In the genomic region with DNA sequence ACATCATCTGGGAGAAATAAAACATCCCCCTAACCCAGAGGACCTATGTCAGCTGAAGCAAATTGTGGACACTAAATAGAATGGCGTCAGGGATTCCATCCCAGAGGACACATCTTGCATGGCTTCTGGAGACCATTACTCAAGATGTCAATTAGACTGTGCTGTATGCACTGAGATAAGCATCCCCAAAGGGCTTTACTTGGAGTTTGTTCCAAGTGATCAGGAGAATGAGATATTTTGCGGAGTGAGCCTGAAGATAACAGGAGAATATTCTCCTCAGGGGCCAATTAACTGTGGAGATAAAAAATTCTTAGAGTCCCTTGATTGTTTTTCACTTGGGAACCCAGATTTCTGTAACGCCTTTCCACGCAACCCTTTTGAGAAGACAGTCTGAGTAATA, we compare ENCODE assay signal across 1 cellular context.
TF ChIP-seq lines count a peak whose summit lies in the region.

No MANE protein-coding gene starts in this region.

TF ChIP-seq in K562, 482 proteins besides CTCF, POLR2A, EP300 and RAD21 (continued from another document and continues in another):
- TF ChIP-seq KDM1A (IDR thresholded peaks at IDR 0.05) (peak; percentile 93 to 95), HOXB6 (CRISPR knock-in tag; IDR thresholded peaks at IDR 0.05; ENCODE audit: borderline replicate concordance) (no peak), TGIF2 (CRISPR knock-in tag; IDR thresholded peaks at IDR 0.05) (no peak), RBM39 (optimal IDR thresholded peaks at IDR 0.05; ENCODE audit: low read depth, low read length) (no peak), ZNF134 (CRISPR knock-in tag; conservative IDR thresholded peaks at IDR 0.05) (no peak), KAT7 (CRISPR knock-in tag; IDR thresholded peaks at IDR 0.05; ENCODE audit: borderline replicate concordance) (no peak), LCOR (CRISPR knock-in tag; IDR thresholded peaks at IDR 0.05) (no peak), SRSF7 (optimal IDR thresholded peaks at IDR 0.05; ENCODE audit: low read depth, low read length) (no peak), C11orf30 (IDR thresholded peaks at IDR 0.05; ENCODE audit: low read depth) (no peak), SNIP1 (IDR thresholded peaks at IDR 0.05; ENCODE audit: low read depth) (no peak), NBN (IDR thresholded peaks at IDR 0.05; ENCODE audit: low read depth) (peak; percentile 25; the same call in 1 of the 2 replicates), CAMTA2 (CRISPR knock-in tag; conservative IDR thresholded peaks at IDR 0.05) (no peak), SMAD3 (CRISPR knock-in tag; conservative IDR thresholded peaks at IDR 0.05) (no peak), XRCC5 (IDR thresholded peaks at IDR 0.05; ENCODE audit: low read depth, low read length) (no peak), PTBP1 (IDR thresholded peaks at IDR 0.05; ENCODE audit: low read depth, low read length) (no peak), JUNB (CRISPR knock-in tag; conservative IDR thresholded peaks at IDR 0.05) (no peak), NCOA1 (IDR thresholded peaks at IDR 0.05; ENCODE audit: low read depth) (no peak), ELF4 (CRISPR knock-in tag; IDR thresholded peaks at IDR 0.05) (no peak), ZC3H4 (CRISPR knock-in tag; IDR thresholded peaks at IDR 0.05; ENCODE audit: borderline replicate concordance) (no peak), ZSCAN32 (CRISPR knock-in tag; IDR thresholded peaks at IDR 0.05) (no peak), PHF21A (IDR thresholded peaks at IDR 0.05; ENCODE audit: borderline replicate concordance, low read depth) (no peak)
- TF ChIP-seq, protein P1, sequence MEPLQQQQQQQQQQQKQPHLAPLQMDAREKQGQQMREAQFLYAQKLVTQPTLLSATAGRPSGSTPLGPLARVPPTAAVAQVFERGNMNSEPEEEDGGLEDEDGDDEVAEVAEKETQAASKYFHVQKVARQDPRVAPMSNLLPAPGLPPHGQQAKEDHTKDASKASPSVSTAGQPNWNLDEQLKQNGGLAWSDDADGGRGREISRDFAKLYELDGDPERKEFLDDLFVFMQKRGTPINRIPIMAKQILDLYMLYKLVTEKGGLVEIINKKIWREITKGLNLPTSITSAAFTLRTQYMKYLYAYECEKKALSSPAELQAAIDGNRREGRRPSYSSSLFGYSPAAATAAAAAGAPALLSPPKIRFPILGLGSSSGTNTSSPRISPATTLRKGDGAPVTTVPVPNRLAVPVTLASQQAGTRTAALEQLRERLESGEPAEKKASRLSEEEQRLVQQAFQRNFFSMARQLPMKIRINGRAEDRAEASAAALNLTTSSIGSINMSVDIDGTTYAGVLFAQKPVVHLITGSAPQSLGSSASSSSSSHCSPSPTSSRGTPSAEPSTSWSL (CRISPR knock-in tag; IDR thresholded peaks at IDR 0.05; ENCODE audit: borderline replicate concordance), result no peak
- TF ChIP-seq, protein P2, sequence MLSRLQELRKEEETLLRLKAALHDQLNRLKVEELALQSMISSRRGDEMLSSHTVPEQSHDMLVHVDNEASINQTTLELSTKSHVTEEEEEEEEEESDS (CRISPR knock-in tag; IDR thresholded peaks at IDR 0.05), result no peak
- TF ChIP-seq, protein P3, sequence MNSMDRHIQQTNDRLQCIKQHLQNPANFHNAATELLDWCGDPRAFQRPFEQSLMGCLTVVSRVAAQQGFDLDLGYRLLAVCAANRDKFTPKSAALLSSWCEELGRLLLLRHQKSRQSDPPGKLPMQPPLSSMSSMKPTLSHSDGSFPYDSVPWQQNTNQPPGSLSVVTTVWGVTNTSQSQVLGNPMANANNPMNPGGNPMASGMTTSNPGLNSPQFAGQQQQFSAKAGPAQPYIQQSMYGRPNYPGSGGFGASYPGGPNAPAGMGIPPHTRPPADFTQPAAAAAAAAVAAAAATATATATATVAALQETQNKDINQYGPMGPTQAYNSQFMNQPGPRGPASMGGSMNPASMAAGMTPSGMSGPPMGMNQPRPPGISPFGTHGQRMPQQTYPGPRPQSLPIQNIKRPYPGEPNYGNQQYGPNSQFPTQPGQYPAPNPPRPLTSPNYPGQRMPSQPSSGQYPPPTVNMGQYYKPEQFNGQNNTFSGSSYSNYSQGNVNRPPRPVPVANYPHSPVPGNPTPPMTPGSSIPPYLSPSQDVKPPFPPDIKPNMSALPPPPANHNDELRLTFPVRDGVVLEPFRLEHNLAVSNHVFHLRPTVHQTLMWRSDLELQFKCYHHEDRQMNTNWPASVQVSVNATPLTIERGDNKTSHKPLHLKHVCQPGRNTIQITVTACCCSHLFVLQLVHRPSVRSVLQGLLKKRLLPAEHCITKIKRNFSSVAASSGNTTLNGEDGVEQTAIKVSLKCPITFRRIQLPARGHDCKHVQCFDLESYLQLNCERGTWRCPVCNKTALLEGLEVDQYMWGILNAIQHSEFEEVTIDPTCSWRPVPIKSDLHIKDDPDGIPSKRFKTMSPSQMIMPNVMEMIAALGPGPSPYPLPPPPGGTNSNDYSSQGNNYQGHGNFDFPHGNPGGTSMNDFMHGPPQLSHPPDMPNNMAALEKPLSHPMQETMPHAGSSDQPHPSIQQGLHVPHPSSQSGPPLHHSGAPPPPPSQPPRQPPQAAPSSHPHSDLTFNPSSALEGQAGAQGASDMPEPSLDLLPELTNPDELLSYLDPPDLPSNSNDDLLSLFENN (IDR thresholded peaks at IDR 0.05; ENCODE audit: low read depth in 2 of 2, low read length in 2 of 2), result no peak
- TF ChIP-seq, protein P4, sequence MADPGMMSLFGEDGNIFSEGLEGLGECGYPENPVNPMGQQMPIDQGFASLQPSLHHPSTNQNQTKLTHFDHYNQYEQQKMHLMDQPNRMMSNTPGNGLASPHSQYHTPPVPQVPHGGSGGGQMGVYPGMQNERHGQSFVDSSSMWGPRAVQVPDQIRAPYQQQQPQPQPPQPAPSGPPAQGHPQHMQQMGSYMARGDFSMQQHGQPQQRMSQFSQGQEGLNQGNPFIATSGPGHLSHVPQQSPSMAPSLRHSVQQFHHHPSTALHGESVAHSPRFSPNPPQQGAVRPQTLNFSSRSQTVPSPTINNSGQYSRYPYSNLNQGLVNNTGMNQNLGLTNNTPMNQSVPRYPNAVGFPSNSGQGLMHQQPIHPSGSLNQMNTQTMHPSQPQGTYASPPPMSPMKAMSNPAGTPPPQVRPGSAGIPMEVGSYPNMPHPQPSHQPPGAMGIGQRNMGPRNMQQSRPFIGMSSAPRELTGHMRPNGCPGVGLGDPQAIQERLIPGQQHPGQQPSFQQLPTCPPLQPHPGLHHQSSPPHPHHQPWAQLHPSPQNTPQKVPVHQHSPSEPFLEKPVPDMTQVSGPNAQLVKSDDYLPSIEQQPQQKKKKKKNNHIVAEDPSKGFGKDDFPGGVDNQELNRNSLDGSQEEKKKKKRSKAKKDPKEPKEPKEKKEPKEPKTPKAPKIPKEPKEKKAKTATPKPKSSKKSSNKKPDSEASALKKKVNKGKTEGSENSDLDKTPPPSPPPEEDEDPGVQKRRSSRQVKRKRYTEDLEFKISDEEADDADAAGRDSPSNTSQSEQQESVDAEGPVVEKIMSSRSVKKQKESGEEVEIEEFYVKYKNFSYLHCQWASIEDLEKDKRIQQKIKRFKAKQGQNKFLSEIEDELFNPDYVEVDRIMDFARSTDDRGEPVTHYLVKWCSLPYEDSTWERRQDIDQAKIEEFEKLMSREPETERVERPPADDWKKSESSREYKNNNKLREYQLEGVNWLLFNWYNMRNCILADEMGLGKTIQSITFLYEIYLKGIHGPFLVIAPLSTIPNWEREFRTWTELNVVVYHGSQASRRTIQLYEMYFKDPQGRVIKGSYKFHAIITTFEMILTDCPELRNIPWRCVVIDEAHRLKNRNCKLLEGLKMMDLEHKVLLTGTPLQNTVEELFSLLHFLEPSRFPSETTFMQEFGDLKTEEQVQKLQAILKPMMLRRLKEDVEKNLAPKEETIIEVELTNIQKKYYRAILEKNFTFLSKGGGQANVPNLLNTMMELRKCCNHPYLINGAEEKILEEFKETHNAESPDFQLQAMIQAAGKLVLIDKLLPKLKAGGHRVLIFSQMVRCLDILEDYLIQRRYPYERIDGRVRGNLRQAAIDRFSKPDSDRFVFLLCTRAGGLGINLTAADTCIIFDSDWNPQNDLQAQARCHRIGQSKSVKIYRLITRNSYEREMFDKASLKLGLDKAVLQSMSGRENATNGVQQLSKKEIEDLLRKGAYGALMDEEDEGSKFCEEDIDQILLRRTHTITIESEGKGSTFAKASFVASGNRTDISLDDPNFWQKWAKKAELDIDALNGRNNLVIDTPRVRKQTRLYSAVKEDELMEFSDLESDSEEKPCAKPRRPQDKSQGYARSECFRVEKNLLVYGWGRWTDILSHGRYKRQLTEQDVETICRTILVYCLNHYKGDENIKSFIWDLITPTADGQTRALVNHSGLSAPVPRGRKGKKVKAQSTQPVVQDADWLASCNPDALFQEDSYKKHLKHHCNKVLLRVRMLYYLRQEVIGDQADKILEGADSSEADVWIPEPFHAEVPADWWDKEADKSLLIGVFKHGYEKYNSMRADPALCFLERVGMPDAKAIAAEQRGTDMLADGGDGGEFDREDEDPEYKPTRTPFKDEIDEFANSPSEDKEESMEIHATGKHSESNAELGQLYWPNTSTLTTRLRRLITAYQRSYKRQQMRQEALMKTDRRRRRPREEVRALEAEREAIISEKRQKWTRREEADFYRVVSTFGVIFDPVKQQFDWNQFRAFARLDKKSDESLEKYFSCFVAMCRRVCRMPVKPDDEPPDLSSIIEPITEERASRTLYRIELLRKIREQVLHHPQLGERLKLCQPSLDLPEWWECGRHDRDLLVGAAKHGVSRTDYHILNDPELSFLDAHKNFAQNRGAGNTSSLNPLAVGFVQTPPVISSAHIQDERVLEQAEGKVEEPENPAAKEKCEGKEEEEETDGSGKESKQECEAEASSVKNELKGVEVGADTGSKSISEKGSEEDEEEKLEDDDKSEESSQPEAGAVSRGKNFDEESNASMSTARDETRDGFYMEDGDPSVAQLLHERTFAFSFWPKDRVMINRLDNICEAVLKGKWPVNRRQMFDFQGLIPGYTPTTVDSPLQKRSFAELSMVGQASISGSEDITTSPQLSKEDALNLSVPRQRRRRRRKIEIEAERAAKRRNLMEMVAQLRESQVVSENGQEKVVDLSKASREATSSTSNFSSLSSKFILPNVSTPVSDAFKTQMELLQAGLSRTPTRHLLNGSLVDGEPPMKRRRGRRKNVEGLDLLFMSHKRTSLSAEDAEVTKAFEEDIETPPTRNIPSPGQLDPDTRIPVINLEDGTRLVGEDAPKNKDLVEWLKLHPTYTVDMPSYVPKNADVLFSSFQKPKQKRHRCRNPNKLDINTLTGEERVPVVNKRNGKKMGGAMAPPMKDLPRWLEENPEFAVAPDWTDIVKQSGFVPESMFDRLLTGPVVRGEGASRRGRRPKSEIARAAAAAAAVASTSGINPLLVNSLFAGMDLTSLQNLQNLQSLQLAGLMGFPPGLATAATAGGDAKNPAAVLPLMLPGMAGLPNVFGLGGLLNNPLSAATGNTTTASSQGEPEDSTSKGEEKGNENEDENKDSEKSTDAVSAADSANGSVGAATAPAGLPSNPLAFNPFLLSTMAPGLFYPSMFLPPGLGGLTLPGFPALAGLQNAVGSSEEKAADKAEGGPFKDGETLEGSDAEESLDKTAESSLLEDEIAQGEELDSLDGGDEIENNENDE (IDR thresholded peaks at IDR 0.05; ENCODE audit: low read depth, low read length), result no peak
- TF ChIP-seq, protein P5, sequence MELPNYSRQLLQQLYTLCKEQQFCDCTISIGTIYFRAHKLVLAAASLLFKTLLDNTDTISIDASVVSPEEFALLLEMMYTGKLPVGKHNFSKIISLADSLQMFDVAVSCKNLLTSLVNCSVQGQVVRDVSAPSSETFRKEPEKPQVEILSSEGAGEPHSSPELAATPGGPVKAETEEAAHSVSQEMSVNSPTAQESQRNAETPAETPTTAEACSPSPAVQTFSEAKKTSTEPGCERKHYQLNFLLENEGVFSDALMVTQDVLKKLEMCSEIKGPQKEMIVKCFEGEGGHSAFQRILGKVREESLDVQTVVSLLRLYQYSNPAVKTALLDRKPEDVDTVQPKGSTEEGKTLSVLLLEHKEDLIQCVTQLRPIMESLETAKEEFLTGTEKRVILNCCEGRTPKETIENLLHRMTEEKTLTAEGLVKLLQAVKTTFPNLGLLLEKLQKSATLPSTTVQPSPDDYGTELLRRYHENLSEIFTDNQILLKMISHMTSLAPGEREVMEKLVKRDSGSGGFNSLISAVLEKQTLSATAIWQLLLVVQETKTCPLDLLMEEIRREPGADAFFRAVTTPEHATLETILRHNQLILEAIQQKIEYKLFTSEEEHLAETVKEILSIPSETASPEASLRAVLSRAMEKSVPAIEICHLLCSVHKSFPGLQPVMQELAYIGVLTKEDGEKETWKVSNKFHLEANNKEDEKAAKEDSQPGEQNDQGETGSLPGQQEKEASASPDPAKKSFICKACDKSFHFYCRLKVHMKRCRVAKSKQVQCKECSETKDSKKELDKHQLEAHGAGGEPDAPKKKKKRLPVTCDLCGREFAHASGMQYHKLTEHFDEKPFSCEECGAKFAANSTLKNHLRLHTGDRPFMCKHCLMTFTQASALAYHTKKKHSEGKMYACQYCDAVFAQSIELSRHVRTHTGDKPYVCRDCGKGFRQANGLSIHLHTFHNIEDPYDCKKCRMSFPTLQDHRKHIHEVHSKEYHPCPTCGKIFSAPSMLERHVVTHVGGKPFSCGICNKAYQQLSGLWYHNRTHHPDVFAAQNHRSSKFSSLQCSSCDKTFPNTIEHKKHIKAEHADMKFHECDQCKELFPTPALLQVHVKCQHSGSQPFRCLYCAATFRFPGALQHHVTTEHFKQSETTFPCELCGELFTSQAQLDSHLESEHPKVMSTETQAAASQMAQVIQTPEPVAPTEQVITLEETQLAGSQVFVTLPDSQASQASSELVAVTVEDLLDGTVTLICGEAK (IDR thresholded peaks at IDR 0.05), result no peak
- TF ChIP-seq, protein P5 (CRISPR knock-in tag; IDR thresholded peaks at IDR 0.05), result no peak
